In genomic region chr17:7703584-7704574, GRCh38 we compare ENCODE assay signal across 8 cellular contexts. TPM values are rescaled to one million over a fixed set of nuclear protein-coding genes. Genes with fewer than 3 reads are reported as not detected.
DNase-seq lines count a peak whose midpoint lies in the region; ATAC-seq and TF ChIP-seq lines count a peak whose summit lies in the region.

No MANE protein-coding gene starts in this region.

- H3K9me3 Mint-ChIP-seq in WTC11, result no peaks in the 10 kb centered on the region

- TF ChIP-seq CTCF in WTC11 (IDR thresholded peaks at IDR 0.05), result no peak
- TF ChIP-seq CTCF in heart left ventricle (IDR thresholded peaks at IDR 0.05), result no peak
- TF ChIP-seq CTCF in smooth muscle cell (IDR thresholded peaks at IDR 0.05; ENCODE audit: borderline replicate concordance, insufficient read depth, poor library complexity, severe bottlenecking), result no peak

- H3K4me1 ChIP-seq in heart left ventricle (peaks cover 5 to 29% (median 15%) of the 10 kb centered on the region in 12 donors), smooth muscle cell (ENCODE audit: low read depth) (peaks cover 22% of the 10 kb centered on the region)

- peaks cover 2% of the 10 kb centered on the region; the same call in 1 of the 2 replicates for H3K36me3 Mint-ChIP-seq in WTC11

- H3K27me3 ChIP-seq in heart left ventricle (peaks cover 13 to 40% (median 25%) of the 10 kb centered on the region in 9 donors), smooth muscle cell (ENCODE audit: low read depth) (no peaks in the 10 kb centered on the region)

- H3K4me3 Mint-ChIP-seq in WTC11, result peak overlapping the region; percentile 86

- peaks cover 13% of the 10 kb centered on the region for H3K27me3 Mint-ChIP-seq in WTC11 (ENCODE audit: low read depth)

- H3K4me3 ChIP-seq in heart left ventricle (peak overlapping the region in 4 of 12 donors; percentile 28 to 52 (median 48)), smooth muscle cell (peak overlapping the region; percentile 61)

- TF ChIP-seq POLR2A in heart left ventricle (IDR thresholded peaks at IDR 0.05), result no peak

- CTCF ChIA-PET in WTC11 (lab: Charles Lee), result interaction anchor here (0.6 to 6.1 kb wide), 20 partner anchors 8 to 505 kb away, joined by 3 to 72 read pairs (median 4); partner anchors contain the start of genes DNAH2, FXR2, NAA38 and SAT2

- peak overlapping the region; percentile 88 for H3K4me2 ChIP-seq in smooth muscle cell

- ATAC-seq in WTC11 (peak; percentile 68), heart left ventricle (peak in 3 of 4 donors; percentile 62 to 79 (median 79)), GM19395 (IDR thresholded peaks at IDR 0.05; ENCODE audit: unreplicated experiment) (no peak), GM21390 (IDR thresholded peaks at IDR 0.05; ENCODE audit: unreplicated experiment) (no peak)

- H3K9me3 ChIP-seq in heart left ventricle (no peaks in the 10 kb centered on the region), smooth muscle cell (replicated peaks; ENCODE audit: low read depth) (no peaks in the 10 kb centered on the region)

- POLR2A ChIA-PET in WTC11 (lab: Charles Lee), result interaction anchor here (0.6 to 4.0 kb wide), 15 partner anchors 13 to 166 kb away, joined by 3 to 55 read pairs (median 5); partner anchors contain the start of genes ATP1B2, DNAH2, SAT2 and TP53

- WGBS in heart left ventricle, 4 donors, result 25 to 38% (median 29%) methylated on average over 21 to 24 of the region's 24 CpGs
- WGBS in smooth muscle cell (ENCODE audit: low lambda C conversion rate), result 17% methylated on average over 21 of the region's 24 CpGs

- no peaks in the 10 kb centered on the region for H3K79me2 ChIP-seq in smooth muscle cell (ENCODE audit: low read depth)

- H3K9ac ChIP-seq in smooth muscle cell (ENCODE audit: low read depth), result peak overlapping the region; percentile 82

- peaks cover 30% of the 10 kb centered on the region for H3K4me1 Mint-ChIP-seq in WTC11

- no peak overlapping the region for H3K27ac ChIP-seq in heart left ventricle
- H3K27ac ChIP-seq in smooth muscle cell (ENCODE audit: low read depth), result peak overlapping the region; percentile 55

- DNase-seq in stimulated activated CD4-positive, alpha-beta T cell treated with anti-CD3 and anti-CD28 coated beads, Interleukin-15, amount 100 ng/mL, for 24 hours, result peak; percentile 19
- DNase-seq in stimulated activated CD4-positive, alpha-beta T cell treated with anti-CD3 and anti-CD28 coated beads, Interleukin-2, amount 100 ng/mL, for 24 hours, result no peak
- DNase-seq in WTC11 (ENCODE audit: low spot score) (peak; percentile 81), heart left ventricle (peak in 3 of 5 donors; percentile 30 to 51 (median 34)), smooth muscle cell (lab: John Stamatoyannopoulos, UW; ENCODE audit: unreplicated experiment) (peak; percentile 36), T-helper 9 cell (no peak)

- H3K27ac Mint-ChIP-seq in WTC11, result peak overlapping the region; percentile 88

- no peaks in the 10 kb centered on the region for H3F3A ChIP-seq in smooth muscle cell (ENCODE audit: low read depth)

- H2AFZ ChIP-seq in smooth muscle cell (ENCODE audit: low read depth), result no peak overlapping the region

- H4K20me1 ChIP-seq in smooth muscle cell (ENCODE audit: low read depth), result no peaks in the 10 kb centered on the region

- peaks cover 0 to 21% (median 13%) of the 10 kb centered on the region in 9 donors for H3K36me3 ChIP-seq in heart left ventricle
- no peaks in the 10 kb centered on the region for H3K36me3 ChIP-seq in smooth muscle cell (ENCODE audit: low read depth)

- intact Hi-C loops in heart left ventricle (cut with DNase I), result no loop called here

TF ChIP-seq in WTC11, 78 proteins besides CTCF, POLR2A, EP300 and RAD21 (continues in another document):
- TF ChIP-seq, protein P1, sequence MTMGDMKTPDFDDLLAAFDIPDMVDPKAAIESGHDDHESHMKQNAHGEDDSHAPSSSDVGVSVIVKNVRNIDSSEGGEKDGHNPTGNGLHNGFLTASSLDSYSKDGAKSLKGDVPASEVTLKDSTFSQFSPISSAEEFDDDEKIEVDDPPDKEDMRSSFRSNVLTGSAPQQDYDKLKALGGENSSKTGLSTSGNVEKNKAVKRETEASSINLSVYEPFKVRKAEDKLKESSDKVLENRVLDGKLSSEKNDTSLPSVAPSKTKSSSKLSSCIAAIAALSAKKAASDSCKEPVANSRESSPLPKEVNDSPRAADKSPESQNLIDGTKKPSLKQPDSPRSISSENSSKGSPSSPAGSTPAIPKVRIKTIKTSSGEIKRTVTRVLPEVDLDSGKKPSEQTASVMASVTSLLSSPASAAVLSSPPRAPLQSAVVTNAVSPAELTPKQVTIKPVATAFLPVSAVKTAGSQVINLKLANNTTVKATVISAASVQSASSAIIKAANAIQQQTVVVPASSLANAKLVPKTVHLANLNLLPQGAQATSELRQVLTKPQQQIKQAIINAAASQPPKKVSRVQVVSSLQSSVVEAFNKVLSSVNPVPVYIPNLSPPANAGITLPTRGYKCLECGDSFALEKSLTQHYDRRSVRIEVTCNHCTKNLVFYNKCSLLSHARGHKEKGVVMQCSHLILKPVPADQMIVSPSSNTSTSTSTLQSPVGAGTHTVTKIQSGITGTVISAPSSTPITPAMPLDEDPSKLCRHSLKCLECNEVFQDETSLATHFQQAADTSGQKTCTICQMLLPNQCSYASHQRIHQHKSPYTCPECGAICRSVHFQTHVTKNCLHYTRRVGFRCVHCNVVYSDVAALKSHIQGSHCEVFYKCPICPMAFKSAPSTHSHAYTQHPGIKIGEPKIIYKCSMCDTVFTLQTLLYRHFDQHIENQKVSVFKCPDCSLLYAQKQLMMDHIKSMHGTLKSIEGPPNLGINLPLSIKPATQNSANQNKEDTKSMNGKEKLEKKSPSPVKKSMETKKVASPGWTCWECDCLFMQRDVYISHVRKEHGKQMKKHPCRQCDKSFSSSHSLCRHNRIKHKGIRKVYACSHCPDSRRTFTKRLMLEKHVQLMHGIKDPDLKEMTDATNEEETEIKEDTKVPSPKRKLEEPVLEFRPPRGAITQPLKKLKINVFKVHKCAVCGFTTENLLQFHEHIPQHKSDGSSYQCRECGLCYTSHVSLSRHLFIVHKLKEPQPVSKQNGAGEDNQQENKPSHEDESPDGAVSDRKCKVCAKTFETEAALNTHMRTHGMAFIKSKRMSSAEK (CRISPR knock-in tag; IDR thresholded peaks at IDR 0.05; ENCODE audit: borderline replicate concordance), result peak; percentile 36; the same call in 1 of the 2 replicates
- TF ChIP-seq NFYB (CRISPR knock-in tag; conservative IDR thresholded peaks at IDR 0.05; ENCODE audit: low read depth) (peak; percentile 16; the same call in 1 of the 2 replicates), ZNF219 (CRISPR knock-in tag; IDR thresholded peaks at IDR 0.05; ENCODE audit: borderline replicate concordance) (no peak), RELA (CRISPR knock-in tag; IDR thresholded peaks at IDR 0.05; ENCODE audit: borderline replicate concordance) (no peak)
- TF ChIP-seq, protein P2, sequence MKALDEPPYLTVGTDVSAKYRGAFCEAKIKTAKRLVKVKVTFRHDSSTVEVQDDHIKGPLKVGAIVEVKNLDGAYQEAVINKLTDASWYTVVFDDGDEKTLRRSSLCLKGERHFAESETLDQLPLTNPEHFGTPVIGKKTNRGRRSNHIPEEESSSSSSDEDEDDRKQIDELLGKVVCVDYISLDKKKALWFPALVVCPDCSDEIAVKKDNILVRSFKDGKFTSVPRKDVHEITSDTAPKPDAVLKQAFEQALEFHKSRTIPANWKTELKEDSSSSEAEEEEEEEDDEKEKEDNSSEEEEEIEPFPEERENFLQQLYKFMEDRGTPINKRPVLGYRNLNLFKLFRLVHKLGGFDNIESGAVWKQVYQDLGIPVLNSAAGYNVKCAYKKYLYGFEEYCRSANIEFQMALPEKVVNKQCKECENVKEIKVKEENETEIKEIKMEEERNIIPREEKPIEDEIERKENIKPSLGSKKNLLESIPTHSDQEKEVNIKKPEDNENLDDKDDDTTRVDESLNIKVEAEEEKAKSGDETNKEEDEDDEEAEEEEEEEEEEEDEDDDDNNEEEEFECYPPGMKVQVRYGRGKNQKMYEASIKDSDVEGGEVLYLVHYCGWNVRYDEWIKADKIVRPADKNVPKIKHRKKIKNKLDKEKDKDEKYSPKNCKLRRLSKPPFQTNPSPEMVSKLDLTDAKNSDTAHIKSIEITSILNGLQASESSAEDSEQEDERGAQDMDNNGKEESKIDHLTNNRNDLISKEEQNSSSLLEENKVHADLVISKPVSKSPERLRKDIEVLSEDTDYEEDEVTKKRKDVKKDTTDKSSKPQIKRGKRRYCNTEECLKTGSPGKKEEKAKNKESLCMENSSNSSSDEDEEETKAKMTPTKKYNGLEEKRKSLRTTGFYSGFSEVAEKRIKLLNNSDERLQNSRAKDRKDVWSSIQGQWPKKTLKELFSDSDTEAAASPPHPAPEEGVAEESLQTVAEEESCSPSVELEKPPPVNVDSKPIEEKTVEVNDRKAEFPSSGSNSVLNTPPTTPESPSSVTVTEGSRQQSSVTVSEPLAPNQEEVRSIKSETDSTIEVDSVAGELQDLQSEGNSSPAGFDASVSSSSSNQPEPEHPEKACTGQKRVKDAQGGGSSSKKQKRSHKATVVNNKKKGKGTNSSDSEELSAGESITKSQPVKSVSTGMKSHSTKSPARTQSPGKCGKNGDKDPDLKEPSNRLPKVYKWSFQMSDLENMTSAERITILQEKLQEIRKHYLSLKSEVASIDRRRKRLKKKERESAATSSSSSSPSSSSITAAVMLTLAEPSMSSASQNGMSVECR (CRISPR knock-in tag; IDR thresholded peaks at IDR 0.05; ENCODE audit: borderline replicate concordance), result peak; percentile 12; the same call in 1 of the 2 replicates

RNA-seq across cellular contexts. Expression of gene EFNB3, which starts 1.1 kb away (rescaled TPM):
- total RNA-seq in WTC11 (2021), result 14.3 to 14.7 TPM (median 14.5 TPM) in 3 replicates
- 1 to 10 TPM in 1 of 9 donors, under 1 TPM in 8; 0.10 to 4.6 (median 0.36) TPM for total RNA-seq in heart left ventricle
- under 1 TPM; 0.15 to 0.43 TPM for polyA plus RNA-seq in heart left ventricle
- 4.8 and 8.1 TPM in 2 replicates for total RNA-seq in smooth muscle cell
- polyA plus RNA-seq in smooth muscle cell, result 6.2 and 6.7 TPM in 2 replicates

RNA-seq across cellular contexts. Expression of gene DNAH2, which starts 13.7 kb away (rescaled TPM):
- total RNA-seq in WTC11 (2021) (0.17 to 0.34 TPM (median 0.27 TPM) in 3 replicates), heart left ventricle (under 1 TPM in 5 of 9 donors, not detected in 4; 0.02 to 0.56 (median 0.05) TPM), smooth muscle cell (0.49 TPM in 1 of 2 replicates, not detected in the other)
- polyA plus RNA-seq in heart left ventricle (under 1 TPM; 0.04 TPM), smooth muscle cell (not detected in 2 replicates)

RNA-seq across cellular contexts. Expression of gene WRAP53, which starts 15.6 kb away (rescaled TPM):
- total RNA-seq in WTC11 (2021), result 35.5 to 37.3 TPM (median 37.2 TPM) in 3 replicates
- total RNA-seq in heart left ventricle, result 1 to 10 TPM; 3.7 to 9.8 (median 4.8) TPM
- 10 to 100 TPM in 1 of 2 donors, 1 to 10 TPM in 1; 5.4 to 12.0 TPM for polyA plus RNA-seq in heart left ventricle
- 8.2 and 8.9 TPM in 2 replicates for total RNA-seq in smooth muscle cell
- polyA plus RNA-seq in smooth muscle cell, result 17.1 and 18.9 TPM in 2 replicates

RNA-seq across cellular contexts. Expression of gene TP53, which starts 16.6 kb away (rescaled TPM):
- 173 to 179 TPM (median 176 TPM) in 3 replicates for total RNA-seq in WTC11 (2021)
- 10 to 100 TPM; 10.0 to 44.6 (median 12.8) TPM for total RNA-seq in heart left ventricle
- polyA plus RNA-seq in heart left ventricle, result 1 to 10 TPM; 6.8 to 9.0 TPM
- 25.4 and 55.1 TPM in 2 replicates for total RNA-seq in smooth muscle cell
- 21.1 and 27.6 TPM in 2 replicates for polyA plus RNA-seq in smooth muscle cell

RNA-seq across cellular contexts. Expression of gene ATP1B2, which starts 53.2 kb away (rescaled TPM):
- total RNA-seq in WTC11 (2021) (29.1 to 37.5 TPM (median 35.9 TPM) in 3 replicates), heart left ventricle (1 to 10 TPM; 1.3 to 6.6 (median 2.9) TPM), smooth muscle cell (0.27 and 0.85 TPM in 2 replicates)
- polyA plus RNA-seq in heart left ventricle (1 to 10 TPM in 1 of 2 donors, under 1 TPM in 1; 0.60 to 2.6 TPM), smooth muscle cell (4.1 and 4.4 TPM in 2 replicates)

Comparison
In these comparisons a context has a peak if more than half of its experiments do, and no peak if none do; other contexts are left out.
1. DNase-seq: peak in stimulated activated CD4-positive, alpha-beta T cell treated with anti-CD3 and anti-CD28 coated beads, Interleukin-15, amount 100 ng/mL, for 24 hours (single experiment), WTC11 (single experiment), heart left ventricle (3 of 5) and smooth muscle cell (single experiment); none in stimulated activated CD4-positive, alpha-beta T cell treated with anti-CD3 and anti-CD28 coated beads, Interleukin-2, amount 100 ng/mL, for 24 hours (0 of 2) and T-helper 9 cell (single experiment).
2. ATAC-seq: peak in WTC11 (single experiment) and heart left ventricle (3 of 4); none in GM19395 (single experiment) and GM21390 (single experiment).